In the genomic region with DNA sequence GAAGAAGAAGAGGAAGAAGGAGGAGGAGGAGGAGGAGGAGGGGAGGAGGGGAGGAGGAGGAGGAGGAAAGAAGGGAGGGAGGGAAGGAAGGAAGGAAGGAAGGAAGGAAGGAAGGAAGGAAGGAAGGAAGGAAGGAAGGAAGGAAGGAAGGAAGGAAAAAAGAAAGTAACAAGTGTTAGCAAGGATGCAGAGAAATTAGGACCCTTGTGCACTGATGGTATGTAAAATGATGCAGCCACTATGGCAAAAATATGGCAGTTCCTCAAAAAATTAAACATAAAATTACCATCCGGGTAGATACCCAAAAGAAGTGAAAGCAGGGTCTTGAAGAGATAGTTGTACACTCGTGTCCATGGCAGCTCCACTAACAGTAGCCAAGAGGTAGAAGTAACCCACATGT, we compare ENCODE assay signal across 9 cellular contexts.
"Had no signal": no experiment of that assay in that cellular context is flagged by ENCODE, and none has a peak within 500 bp of the region (broad histone marks: within the 10 kb centered on the region; RNA-seq: fewer than 3 reads in every experiment).

No MANE protein-coding gene starts in this region.

- H3K27ac ChIP-seq: HL-60, KMS-11 had no signal

- H3K4me3 Mint-ChIP-seq: IgD-negative memory B cell had no signal

- ATAC-seq: HepG2, K562 had no signal

- H3K4me3 ChIP-seq: K562 had no signal

- FAIRE-seq: HepG2, HTR-8/SVneo, K562 had no signal

- H3K27me3 Mint-ChIP-seq: IgD-negative memory B cell had no signal

- DNase-seq: IMR-90, KBM-7, KG1 had no signal
